ENCODE assay signal across 1 cellular context in the genomic region with DNA sequence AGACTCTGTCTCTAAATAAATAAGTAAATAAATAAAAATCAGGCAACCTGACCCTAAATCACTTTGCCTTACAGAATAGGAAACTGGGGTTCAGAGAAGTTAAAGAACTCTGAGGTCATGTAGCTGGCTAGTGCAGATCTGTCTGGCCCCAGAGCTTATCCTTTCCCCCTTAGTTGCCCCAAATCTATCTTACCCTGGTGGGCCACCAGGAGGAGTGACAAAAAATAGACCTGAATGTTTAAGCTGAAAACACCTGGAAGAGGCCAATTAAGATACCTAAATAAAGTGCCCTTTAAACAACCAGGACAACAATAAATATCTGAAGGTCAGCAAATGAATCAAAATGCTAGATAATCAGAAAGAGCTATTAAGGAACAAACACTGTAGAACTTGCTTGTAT.
TF ChIP-seq lines count a peak whose summit lies in the region.

No MANE protein-coding gene starts in this region.

TF ChIP-seq in HepG2, 621 proteins besides CTCF, POLR2A, EP300 and RAD21:
- TF ChIP-seq NPAS2 (CRISPR knock-in tag; IDR thresholded peaks at IDR 0.05; ENCODE audit: borderline replicate concordance) (no peak), SMC3 (IDR thresholded peaks at IDR 0.05; ENCODE audit: low read length) (peak; percentile 20; the same call in 1 of the 2 replicates)
